ENCODE assay signal across 8 cellular contexts in genomic region chr3:23916886-23917815, GRCh38. TPM values are rescaled to one million over a fixed set of nuclear protein-coding genes. Genes with fewer than 3 reads are reported as not detected.
DNase-seq lines count a peak whose midpoint lies in the region; ATAC-seq and TF ChIP-seq lines count a peak whose summit lies in the region.

Gene NKIRAS1 (minus strand): TSS chr3:23916990. CDS start chr3:23910904, 6,086 bp downstream.
Gene RPL15 (plus strand): TSS chr3:23917132. CDS start chr3:23917860, 728 bp downstream.

- ATAC-seq in GM19035 (IDR thresholded peaks at IDR 0.05; ENCODE audit: unreplicated experiment): peak; percentile 94
- ATAC-seq in HG03354 (IDR thresholded peaks at IDR 0.05; ENCODE audit: poor library complexity, severe bottlenecking, unreplicated experiment): peak; percentile 94

- H3K27ac Mint-ChIP-seq in chondrocyte (ENCODE audit: unreplicated experiment): peak within 1 kb of the TSS; percentile 80

- no peaks in the 10 kb centered on the region for H3K27me3 Mint-ChIP-seq in chondrocyte (ENCODE audit: low read depth)

- peak; percentile 73 for TF ChIP-seq CTCF in chondrocyte (IDR thresholded peaks at IDR 0.05)

- DNase-seq in AML-193 (lab: John Stamatoyannopoulos, UW) (peak; percentile 92 to 95), NCI-H446 treated with DMSO at 0.1 percent for 48 hours (lab: John Stamatoyannopoulos, UW) (peak; percentile 89), chondrocyte (ENCODE audit: low spot score) (peak; percentile 98), kidney glomerular epithelial cell (lab: John Stamatoyannopoulos, UW) (peak; percentile 98)
- peak; percentile 96 for DNase-seq in activated CD4-positive, alpha-beta T cell treated with anti-CD3 and anti-CD28 coated beads for 1 hour
- DNase-seq in stimulated activated CD4-positive, alpha-beta T cell treated with anti-CD3 and anti-CD28 coated beads, Interleukin-1b, Interleukin-23, amount 100 ng/mL, for 1 hour (ENCODE audit: low read depth in 2 of 2): peak; percentile 89 to 92

- peaks cover 26% of the 10 kb centered on the region for H3K36me3 Mint-ChIP-seq in chondrocyte (ENCODE audit: low read depth)

- peaks cover 56% of the 10 kb centered on the region for H3K4me1 Mint-ChIP-seq in chondrocyte (ENCODE audit: low read depth)

- H3K4me3 Mint-ChIP-seq in chondrocyte (ENCODE audit: unreplicated experiment): peak within 1 kb of the TSS; percentile 99

- no peaks in the 10 kb centered on the region for H3K9me3 Mint-ChIP-seq in chondrocyte (ENCODE audit: low read depth)

RNA-seq across cellular contexts. Expression of gene NKIRAS1, which starts in this region (rescaled TPM):
- 13.2 to 15.5 TPM (median 13.6 TPM) in 3 replicates for total RNA-seq in chondrocyte

RNA-seq across cellular contexts. Expression of gene RPL15, which starts in this region (rescaled TPM):
- 1,295 to 1,411 TPM (median 1,362 TPM) in 3 replicates for total RNA-seq in chondrocyte

Comparison
In these comparisons a context has a peak if more than half of its experiments do, and no peak if none do; other contexts are left out.
1. Peak in every context shown above with its lines: DNase-seq and ATAC-seq.